Comparison of ENCODE assay signal across 16 cellular contexts in genomic region chr7:121429803-121430202, GRCh38. TPM values are rescaled to one million over a fixed set of nuclear protein-coding genes. Genes with fewer than 3 reads are reported as not detected.
DNase-seq lines count a peak whose midpoint lies in the region; FAIRE-seq and TF ChIP-seq lines count a peak whose summit lies in the region.
"Had no signal": no experiment of that assay in that cellular context is flagged by ENCODE, and none has a peak within 500 bp of the region (broad histone marks: within the 10 kb centered on the region; RNA-seq: fewer than 3 reads in every experiment).

No MANE protein-coding gene starts in this region.

- H3K27ac ChIP-seq in spleen = no peak overlapping the region
- H3K27ac ChIP-seq: BLaER1 had no signal

- H3K9me3 Mint-ChIP-seq in osteocyte (ENCODE audit: unreplicated experiment) = no peaks in the 10 kb centered on the region
- H3K9me3 Mint-ChIP-seq: CD8-positive, alpha-beta memory T cell had no signal

- intact Hi-C loops in spleen (cut with DNase I; ENCODE audit: low total_unique reads) = no loop called here

- no peak for FAIRE-seq in bronchial epithelial cell (lab: Jason Lieb, UNC)

- in situ Hi-C loops in Caki2 (cut with HindIII; ENCODE audit: low pct_unique_long_range_greater_than_20kb, low sequenced_read_pairs) = no loop called here

- no peaks in the 10 kb centered on the region for H3K36me3 ChIP-seq in bronchial epithelial cell (ENCODE audit: control insufficient read depth, insufficient read depth, low read length)
- H3K36me3 ChIP-seq in spleen = no peaks in the 10 kb centered on the region
- H3K36me3 ChIP-seq: BLaER1 had no signal

- H3K36me3 Mint-ChIP-seq in osteocyte (ENCODE audit: unreplicated experiment) = no peaks in the 10 kb centered on the region

- H3K27me3 Mint-ChIP-seq in osteocyte (ENCODE audit: unreplicated experiment) = no peaks in the 10 kb centered on the region

- H3K9me3 ChIP-seq in spleen = no peaks in the 10 kb centered on the region
- H3K9me3 ChIP-seq: BLaER1, Caco-2 had no signal

- DNase-seq in Caki2 (ENCODE audit: low read depth) = peak; percentile 17
- peak; percentile 22 for DNase-seq in bronchial epithelial cell (ENCODE audit: low read depth)
- peak; percentile 26 for DNase-seq in kidney glomerular epithelial cell (lab: John Stamatoyannopoulos, UW)
- DNase-seq in renal cortical epithelial cell (ENCODE audit: low read depth) = peak; percentile 78
- DNase-seq in osteocyte (ENCODE audit: extremely low spot score, unreplicated experiment) = no peak
- DNase-seq in spleen = no peak
- no peak for DNase-seq in NCI-H2107 (lab: John Stamatoyannopoulos, UW)
- DNase-seq in NCI-H1417 (lab: John Stamatoyannopoulos, UW) = no peak
- DNase-seq: 8988T; AML-193; Caco-2; CD8-positive, alpha-beta memory T cell; DMS53; GF-D8; H7 had no signal

- H3K27me3 ChIP-seq in bronchial epithelial cell (ENCODE audit: control insufficient read depth, insufficient read depth, low read length) (no peaks in the 10 kb centered on the region), spleen (replicated peaks in 1 of 7) (no peaks in the 10 kb centered on the region)
- H3K27me3 ChIP-seq: BLaER1 had no signal

- H3K4me3 ChIP-seq in bronchial epithelial cell (ENCODE audit: low read depth, low read length) (no peak overlapping the region), spleen (no peak overlapping the region)
- H3K4me3 ChIP-seq: BLaER1 had no signal

- H3K4me3 Mint-ChIP-seq in osteocyte (ENCODE audit: unreplicated experiment) = no peak overlapping the region
- H3K4me3 Mint-ChIP-seq: CD8-positive, alpha-beta memory T cell had no signal

- no peak overlapping the region for H3K27ac Mint-ChIP-seq in osteocyte (ENCODE audit: unreplicated experiment)
- H3K27ac Mint-ChIP-seq: CD8-positive, alpha-beta memory T cell had no signal

- no peaks in the 10 kb centered on the region for H3K4me1 ChIP-seq in spleen

- no peaks in the 10 kb centered on the region for H3K4me1 Mint-ChIP-seq in osteocyte (ENCODE audit: unreplicated experiment)
- H3K4me1 Mint-ChIP-seq: CD8-positive, alpha-beta memory T cell had no signal

- TF ChIP-seq CTCF in bronchial epithelial cell (IDR thresholded peaks at IDR 0.05; ENCODE audit: insufficient read depth, low read length, severe bottlenecking) (no peak), osteocyte (IDR thresholded peaks at IDR 0.05) (no peak), spleen (IDR thresholded peaks at IDR 0.05 in 8 of 11, conservative IDR thresholded peaks at IDR 0.05 in 3 of 11) (no peak)

- no peak for TF ChIP-seq POLR2A in spleen (IDR thresholded peaks at IDR 0.05)

RNA-seq across cellular contexts. Expression of gene FAM3C, which starts 33.7 kb away (rescaled TPM):
- total RNA-seq in Caki2 (2014; rRNA removed; shearing (Covaris generic); ENCODE audit: low replicate concordance) = 43.2 and 46.2 TPM in 2 replicates
- 41.9 and 42.6 TPM in 2 replicates for total RNA-seq in bronchial epithelial cell
- total RNA-seq in renal cortical epithelial cell = 92.6 and 203 TPM in 2 replicates
- 37.4 and 42.0 TPM in 2 replicates for total RNA-seq in osteocyte
- total RNA-seq in spleen = 10 to 100 TPM; 45.8 to 69.2 (median 56.3) TPM
- polyA plus RNA-seq in spleen = 10 to 100 TPM; 35.4 to 45.4 (median 36.7) TPM

Comparison
In these comparisons a context has a peak if more than half of its experiments do, and no peak if none do; other contexts are left out.
1. DNase-seq: peak in Caki2 (single experiment), bronchial epithelial cell (single experiment), kidney glomerular epithelial cell (single experiment) and renal cortical epithelial cell (single experiment); none in osteocyte (single experiment), spleen (single experiment), NCI-H2107 (single experiment) and NCI-H1417 (0 of 3).